In genomic region chr12:68247785-68248184, GRCh38 we compare ENCODE assay signal across 36 cellular contexts. TPM values are rescaled to one million over a fixed set of nuclear protein-coding genes. Genes with fewer than 3 reads are reported as not detected.
"Had no signal": no experiment of that assay in that cellular context is flagged by ENCODE, and none has a peak within 500 bp of the region (broad histone marks: within the 10 kb centered on the region; RNA-seq: fewer than 3 reads in every experiment).

No MANE protein-coding gene starts in this region.

- H3K9ac ChIP-seq: parathyroid adenoma had no signal

- H3K27ac Mint-ChIP-seq: naive thymus-derived CD4-positive, alpha-beta T cell; natural killer cell; nephron progenitor cell; stimulated activated memory B cell treated with anti-CD40 and anti-IgM and Interleukin-4, amounts not matched to agents 10 μg/mL and 1 μg/mL and 100 μg/mL, for 72 hours; stimulated activated naive CD8-positive, alpha-beta T cell treated with anti-CD3 and anti-CD28 coated beads, Interleukin-15, amount 100 ng/mL, for 72 hours; type B pancreatic cell had no signal

- H2AFZ ChIP-seq: parathyroid adenoma had no signal

- H3K4me2 ChIP-seq: smooth muscle cell had no signal

- H3K9me3 ChIP-seq: neutrophil, prostate gland, right atrium auricular region, spleen, suprapubic skin, testis, tibial artery, transverse colon, upper lobe of right lung, uterus had no signal

- H3K36me3 Mint-ChIP-seq: natural killer cell; stimulated activated memory B cell treated with anti-CD40 and anti-IgM and Interleukin-4, amounts not matched to agents 10 μg/mL and 1 μg/mL and 100 μg/mL, for 72 hours; type B pancreatic cell had no signal

- H3K4me1 Mint-ChIP-seq: natural killer cell; stimulated activated memory B cell treated with anti-CD40 and anti-IgM and Interleukin-4, amounts not matched to agents 10 μg/mL and 1 μg/mL and 100 μg/mL, for 72 hours had no signal

- H3K4me3 Mint-ChIP-seq: naive thymus-derived CD4-positive, alpha-beta T cell; natural killer cell; nephron progenitor cell; neural crest cell; stimulated activated memory B cell treated with anti-CD40 and anti-IgM and Interleukin-4, amounts not matched to agents 10 μg/mL and 1 μg/mL and 100 μg/mL, for 72 hours; stimulated activated naive CD8-positive, alpha-beta T cell treated with anti-CD3 and anti-CD28 coated beads, Interleukin-15, amount 100 ng/mL, for 72 hours; type B pancreatic cell had no signal

- ATAC-seq: naive thymus-derived CD4-positive, alpha-beta T cell; natural killer cell; sciatic nerve; stimulated activated memory B cell treated with anti-CD40 and anti-IgM and Interleukin-4, amounts not matched to agents 10 μg/mL and 1 μg/mL and 100 μg/mL, for 72 hours; stimulated activated naive CD8-positive, alpha-beta T cell treated with anti-CD3 and anti-CD28 coated beads, Interleukin-15, amount 100 ng/mL, for 72 hours; stimulated activated naive CD8-positive, alpha-beta T cell treated with anti-CD3 and anti-CD28 coated beads, Interleukin-15, Interleukin-2, amounts not matched to agents 100 U/mL and 50 U/mL, for 24 hours; upper lobe of right lung had no signal

- H3K36me3 ChIP-seq: neutrophil, prostate gland, right atrium auricular region, spleen, suprapubic skin, tibial artery, transverse colon, upper lobe of right lung, uterus had no signal

- H3K27me3 ChIP-seq: neutrophil, right atrium auricular region, spleen, testis, tibial artery, transverse colon, upper lobe of right lung, uterus had no signal

- H3K4me1 ChIP-seq: prostate gland, spleen, suprapubic skin, testis, upper lobe of right lung, uterus had no signal

- H3K27ac ChIP-seq: neutrophil, parathyroid adenoma, prostate gland, right atrium auricular region, skin epidermis, spleen, suprapubic skin, testis, tibial artery, upper lobe of right lung had no signal

- H3K9me3 Mint-ChIP-seq: natural killer cell; stimulated activated memory B cell treated with anti-CD40 and anti-IgM and Interleukin-4, amounts not matched to agents 10 μg/mL and 1 μg/mL and 100 μg/mL, for 72 hours had no signal

- H3K79me2 ChIP-seq: parathyroid adenoma had no signal

- H3K4me3 ChIP-seq: prostate gland, right atrium auricular region, skin epidermis, smooth muscle cell, spleen, suprapubic skin, testis, tibial artery, transverse colon, upper lobe of right lung, uterus had no signal

- DNase-seq: naive thymus-derived CD4-positive, alpha-beta T cell; natural killer cell; nephron progenitor cell; nucleus accumbens; posterior cingulate gyrus; retina; spleen; stimulated activated CD4-positive, alpha-beta T cell treated with anti-CD3 and anti-CD28 coated beads, Interleukin-12 subunit alpha, Interleukin-12 subunit beta, amount 100 ng/mL, for 4 hours; stimulated activated CD4-positive, alpha-beta T cell treated with anti-CD3 and anti-CD28 coated beads, Interleukin-1b, Interleukin-23, amount 100 ng/mL, for 48 hours; stimulated activated CD4-positive, alpha-beta T cell treated with anti-CD3 and anti-CD28 coated beads, Interleukin-4, amount 100 ng/mL, for 1 hour; stimulated activated CD4-positive, alpha-beta T cell treated with anti-CD3 and anti-CD28 coated beads, Interleukin-4, amount 100 ng/mL, for 4 hours; stimulated activated CD8-positive, alpha-beta memory T cell treated with anti-CD3 and anti-CD28 coated beads, Interleukin-4, amount 100 ng/mL, for 48 hours; stimulated activated naive CD4-positive, alpha-beta T cell; stimulated activated naive CD8-positive, alpha-beta T cell treated with anti-CD3 and anti-CD28 coated beads, Interleukin-15, amount 100 ng/mL, for 72 hours; stimulated activated naive CD8-positive, alpha-beta T cell treated with anti-CD3 and anti-CD28 coated beads, Interleukin-15, Interleukin-2, amounts not matched to agents 100 U/mL and 50 U/mL, for 24 hours; substantia nigra; testis; tibial artery; transverse colon; upper lobe of right lung; uterus had no signal

RNA-seq across cellular contexts. Expression of gene IL22, which starts 5.6 kb away (rescaled TPM):
- total RNA-seq: natural killer cell, neural crest cell, omental fat pad, osteocyte, prostate gland, pulmonary artery endothelial cell, right atrium auricular region, sciatic nerve, smooth muscle cell, spleen, suprapubic skin, testis, transverse colon, upper lobe of right lung, urinary bladder, uterus had no signal
- polyA plus RNA-seq: naive thymus-derived CD4-positive, alpha-beta T cell; smooth muscle cell; spleen; urinary bladder had no signal

RNA-seq across cellular contexts. Expression of gene IL26, which starts 22.2 kb away (rescaled TPM):
- total RNA-seq: natural killer cell, neural crest cell, omental fat pad, osteocyte, prostate gland, pulmonary artery endothelial cell, right atrium auricular region, sciatic nerve, smooth muscle cell, suprapubic skin, testis, transverse colon, upper lobe of right lung, urinary bladder, uterus had no signal
- polyA plus RNA-seq: naive thymus-derived CD4-positive, alpha-beta T cell; smooth muscle cell; spleen had no signal
